Comparison of ENCODE assay signal across 1 cellular context in genomic region chr2:26174691-26175181, GRCh38.
A peak's percentile ranks its signal among the peaks of the same experiment; 100 is the strongest.
TF ChIP-seq lines count a peak whose summit lies in the region.

No MANE protein-coding gene starts in this region.

TF ChIP-seq in GM12878, 131 proteins besides CTCF, POLR2A, EP300 and RAD21:
- TF ChIP-seq REST (IDR thresholded peaks at IDR 0.05; ENCODE audit: low read depth, low read length): 0 out of 2 replicates have a peak, but pooled peaks have one; percentile 19
- TF ChIP-seq SMC3 (IDR thresholded peaks at IDR 0.05; ENCODE audit: borderline replicate concordance, low read length): no peak
